Comparison of ENCODE assay signal across 28 cellular contexts in genomic region chr3:134231131-134231530, GRCh38. TPM values are rescaled to one million over a fixed set of nuclear protein-coding genes. Genes with fewer than 3 reads are reported as not detected.
DNase-seq lines count a peak whose midpoint lies in the region; ATAC-seq and TF ChIP-seq lines count a peak whose summit lies in the region.
"Had no signal": no experiment of that assay in that cellular context is flagged by ENCODE, and none has a peak within 500 bp of the region (broad histone marks: within the 10 kb centered on the region; RNA-seq: fewer than 3 reads in every experiment).

No MANE protein-coding gene starts in this region.

- H3K36me3 Mint-ChIP-seq in activated CD8-positive, alpha-beta T cell treated with anti-CD3 and anti-CD28 coated beads for 36 hours (ENCODE audit: low read depth): peaks cover 7% of the 10 kb centered on the region
- H3K36me3 Mint-ChIP-seq in activated CD8-positive, alpha-beta T cell treated with anti-CD3 and anti-CD28 coated beads, Interleukin-2, amount 10 ng/mL, durations not matched to agents 7 days and 5 days (ENCODE audit: low read depth): peaks cover 2% of the 10 kb centered on the region
- H3K36me3 Mint-ChIP-seq in endodermal cell (ENCODE audit: low read depth) (peaks cover 6% of the 10 kb centered on the region), progenitor cell of endocrine pancreas (ENCODE audit: insufficient read depth) (no peaks in the 10 kb centered on the region)
- H3K36me3 Mint-ChIP-seq: IgD-negative memory B cell had no signal

- DNase-seq in activated CD8-positive, alpha-beta T cell treated with anti-CD3 and anti-CD28 coated beads for 36 hours: no peak
- DNase-seq in activated CD8-positive, alpha-beta T cell treated with anti-CD3 and anti-CD28 coated beads, Interleukin-2, amount 10 ng/mL, durations not matched to agents 7 days and 5 days: no peak
- DNase-seq in WERI-Rb-1 (no peak), endodermal cell (no peak), progenitor cell of endocrine pancreas (ENCODE audit: low spot score, unreplicated experiment) (no peak), mucosa of descending colon (no peak)
- DNase-seq: activated CD4-positive, alpha-beta memory T cell treated with anti-CD3 and anti-CD28 coated beads, Interleukin-2, amount 10 ng/mL, durations not matched to agents 7 days and 5 days; activated CD4-positive, CD25-positive, alpha-beta regulatory T cell; activated effector memory CD4-positive, alpha-beta T cell treated with anti-CD3 and anti-CD28 coated beads, Interleukin-2, amount 50 U/mL, for 16 hours; activated T-cell treated with anti-CD3 and anti-CD28 coated beads for 4 hours; amygdala; DMS79; foreskin fibroblast; GF-D8; heart left ventricle; left lung; NCI-H1105 treated with DMSO at 0.1 percent for 48 hours; NCI-H2081; NCI-H446; right lobe of liver; stomach; transverse colon had no signal

- peaks cover 71% of the 10 kb centered on the region for H3K4me1 Mint-ChIP-seq in activated CD8-positive, alpha-beta T cell treated with anti-CD3 and anti-CD28 coated beads for 36 hours (ENCODE audit: low read depth)
- H3K4me1 Mint-ChIP-seq in activated CD8-positive, alpha-beta T cell treated with anti-CD3 and anti-CD28 coated beads, Interleukin-2, amount 10 ng/mL, durations not matched to agents 7 days and 5 days (ENCODE audit: low read depth): peaks cover 16% of the 10 kb centered on the region
- H3K4me1 Mint-ChIP-seq in endodermal cell (peaks cover 27% of the 10 kb centered on the region), progenitor cell of endocrine pancreas (ENCODE audit: low read depth) (peaks cover 16% of the 10 kb centered on the region)

- no peaks in the 10 kb centered on the region for H3K9me3 ChIP-seq in WERI-Rb-1 (ENCODE audit: severe bottlenecking)
- H3K9me3 ChIP-seq in endodermal cell (ENCODE audit: control insufficient read depth, low read length): no peaks in the 10 kb centered on the region
- no peaks in the 10 kb centered on the region for H3K9me3 ChIP-seq in mucosa of descending colon
- H3K9me3 ChIP-seq: heart left ventricle, left lung, right lobe of liver, stomach, transverse colon had no signal

- H3K36me3 ChIP-seq in WERI-Rb-1: no peaks in the 10 kb centered on the region
- no peaks in the 10 kb centered on the region for H3K36me3 ChIP-seq in endodermal cell (ENCODE audit: control insufficient read depth, insufficient read depth, low read length)
- H3K36me3 ChIP-seq in mucosa of descending colon (ENCODE audit: low read depth): no peaks in the 10 kb centered on the region
- H3K36me3 ChIP-seq: heart left ventricle, left lung, right lobe of liver, stomach, transverse colon had no signal

- H3K27me3 ChIP-seq in WERI-Rb-1 (ENCODE audit: insufficient read depth, low read depth, severe bottlenecking) (no peaks in the 10 kb centered on the region), endodermal cell (ENCODE audit: control insufficient read depth, insufficient read depth, low read length, poor library complexity, severe bottlenecking) (no peaks in the 10 kb centered on the region)
- H3K27me3 ChIP-seq: heart left ventricle, left lung, right lobe of liver, stomach, transverse colon had no signal

- H3K4me3 ChIP-seq in WERI-Rb-1 (ENCODE audit: low read depth, low read length) (no peak overlapping the region), endodermal cell (ENCODE audit: low read length) (no peak overlapping the region), mucosa of descending colon (no peak overlapping the region)
- H3K4me3 ChIP-seq: heart left ventricle, left lung, right lobe of liver, stomach, transverse colon had no signal

- H3K27me3 Mint-ChIP-seq in activated CD8-positive, alpha-beta T cell treated with anti-CD3 and anti-CD28 coated beads for 36 hours: no peaks in the 10 kb centered on the region
- H3K27me3 Mint-ChIP-seq in activated CD8-positive, alpha-beta T cell treated with anti-CD3 and anti-CD28 coated beads, Interleukin-2, amount 10 ng/mL, durations not matched to agents 7 days and 5 days (ENCODE audit: low read depth): peaks cover 5% of the 10 kb centered on the region
- H3K27me3 Mint-ChIP-seq in endodermal cell (ENCODE audit: insufficient read depth) (no peaks in the 10 kb centered on the region), progenitor cell of endocrine pancreas (no peaks in the 10 kb centered on the region)
- H3K27me3 Mint-ChIP-seq: central memory CD8-positive, alpha-beta T cell; IgD-negative memory B cell had no signal

- ATAC-seq in activated CD8-positive, alpha-beta T cell treated with anti-CD3 and anti-CD28 coated beads for 36 hours: no peak
- no peak for ATAC-seq in activated CD8-positive, alpha-beta T cell treated with anti-CD3 and anti-CD28 coated beads, Interleukin-2, amount 10 ng/mL, durations not matched to agents 7 days and 5 days
- ATAC-seq in HG02759 (IDR thresholded peaks at IDR 0.05; ENCODE audit: unreplicated experiment) (no peak), HG03432 (IDR thresholded peaks at IDR 0.05; ENCODE audit: unreplicated experiment) (no peak), mucosa of descending colon (no peak)
- ATAC-seq: left lung, right lobe of liver had no signal

- WGBS in endodermal cell (ENCODE audit: insufficient coverage in 1 of 2, insufficient read length in 1 of 2), 2 experiments: 84% methylated on average over 3 of the region's 3 CpGs; no CpG with 5 or more reads in 1 of the 2 experiments

- TF ChIP-seq CTCF in activated CD8-positive, alpha-beta T cell treated with anti-CD3 and anti-CD28 coated beads for 36 hours (IDR thresholded peaks at IDR 0.05): no peak
- no peak for TF ChIP-seq CTCF in WERI-Rb-1 (IDR thresholded peaks at IDR 0.05; ENCODE audit: low read depth, low read length)
- no peak for TF ChIP-seq CTCF in endodermal cell (conservative IDR thresholded peaks at IDR 0.05)
- TF ChIP-seq CTCF in progenitor cell of endocrine pancreas (IDR thresholded peaks at IDR 0.05; ENCODE audit: unreplicated experiment): no peak
- no peak for TF ChIP-seq CTCF in mucosa of descending colon (IDR thresholded peaks at IDR 0.05)

- peak overlapping the region; percentile 79 for H3K27ac Mint-ChIP-seq in activated CD8-positive, alpha-beta T cell treated with anti-CD3 and anti-CD28 coated beads for 36 hours
- no peak overlapping the region for H3K27ac Mint-ChIP-seq in activated CD8-positive, alpha-beta T cell treated with anti-CD3 and anti-CD28 coated beads, Interleukin-2, amount 10 ng/mL, durations not matched to agents 7 days and 5 days
- H3K27ac Mint-ChIP-seq in endodermal cell (peak overlapping the region; percentile 16), progenitor cell of endocrine pancreas (peak overlapping the region; percentile 71)
- H3K27ac Mint-ChIP-seq: activated CD4-positive, alpha-beta memory T cell treated with anti-CD3 and anti-CD28 coated beads, Interleukin-2, amount 10 ng/mL, durations not matched to agents 7 days and 5 days; T-helper 2 cell treated with Interferon-gamma antibody and Interleukin-4, amounts not matched to agents 5 μg/mL and 100 μg/mL, for 36 hours had no signal

- CTCF ChIA-PET in activated CD8-positive, alpha-beta T cell treated with anti-CD3 and anti-CD28 coated beads for 36 hours (lab: Charles Lee): interaction anchor here (1.8 kb wide), 1 partner anchor 18 kb away, joined by 10 read pairs; no protein-coding TSS in a partner anchor
- CTCF ChIA-PET in activated CD8-positive, alpha-beta T cell treated with anti-CD3 and anti-CD28 coated beads, Interleukin-2, amount 10 ng/mL, durations not matched to agents 7 days and 5 days (lab: Charles Lee): interaction anchor here (1.9 kb wide), 1 partner anchor 243 kb away, joined by 5 read pairs; no protein-coding TSS in a partner anchor

- H3K9ac ChIP-seq in endodermal cell (ENCODE audit: extremely low read depth, low read length, poor library complexity, severe bottlenecking): no peak overlapping the region
- H3K9ac ChIP-seq: parathyroid adenoma had no signal

- no peak overlapping the region for H3K4me3 Mint-ChIP-seq in activated CD8-positive, alpha-beta T cell treated with anti-CD3 and anti-CD28 coated beads for 36 hours
- no peak overlapping the region for H3K4me3 Mint-ChIP-seq in activated CD8-positive, alpha-beta T cell treated with anti-CD3 and anti-CD28 coated beads, Interleukin-2, amount 10 ng/mL, durations not matched to agents 7 days and 5 days
- no peak overlapping the region for H3K4me3 Mint-ChIP-seq in endodermal cell
- no peak overlapping the region for H3K4me3 Mint-ChIP-seq in progenitor cell of endocrine pancreas (ENCODE audit: low read depth)
- H3K4me3 Mint-ChIP-seq: activated CD4-positive, alpha-beta memory T cell treated with anti-CD3 and anti-CD28 coated beads, Interleukin-2, amount 10 ng/mL, durations not matched to agents 7 days and 5 days; central memory CD8-positive, alpha-beta T cell; T-helper 2 cell treated with Interferon-gamma antibody and Interleukin-4, amounts not matched to agents 5 μg/mL and 100 μg/mL, for 36 hours had no signal

- peaks cover 2% of the 10 kb centered on the region for H3K9me3 Mint-ChIP-seq in activated CD8-positive, alpha-beta T cell treated with anti-CD3 and anti-CD28 coated beads for 36 hours
- H3K9me3 Mint-ChIP-seq in activated CD8-positive, alpha-beta T cell treated with anti-CD3 and anti-CD28 coated beads, Interleukin-2, amount 10 ng/mL, durations not matched to agents 7 days and 5 days (ENCODE audit: insufficient read depth): no peaks in the 10 kb centered on the region
- H3K9me3 Mint-ChIP-seq in endodermal cell (no peaks in the 10 kb centered on the region), progenitor cell of endocrine pancreas (ENCODE audit: low read depth) (no peaks in the 10 kb centered on the region)
- H3K9me3 Mint-ChIP-seq: activated CD4-positive, alpha-beta memory T cell treated with anti-CD3 and anti-CD28 coated beads, Interleukin-2, amount 10 ng/mL, durations not matched to agents 7 days and 5 days; central memory CD8-positive, alpha-beta T cell; IgD-negative memory B cell; T-helper 2 cell treated with Interferon-gamma antibody and Interleukin-4, amounts not matched to agents 5 μg/mL and 100 μg/mL, for 36 hours had no signal

- POLR2A ChIA-PET in activated CD8-positive, alpha-beta T cell treated with anti-CD3 and anti-CD28 coated beads for 36 hours (lab: Charles Lee): interaction anchor here (1.3 to 2.0 kb wide), 3 partner anchors 8 to 254 kb away, joined by 3 to 6 read pairs (median 5); partner anchors contain the start of genes ANAPC13 and CEP63
- POLR2A ChIA-PET in activated CD8-positive, alpha-beta T cell treated with anti-CD3 and anti-CD28 coated beads, Interleukin-2, amount 10 ng/mL, durations not matched to agents 7 days and 5 days (lab: Charles Lee): interaction anchor here (0.5 kb wide), 1 partner anchor 13 kb away, joined by 3 read pairs; no protein-coding TSS in a partner anchor

- intact Hi-C loops in activated CD8-positive, alpha-beta T cell treated with anti-CD3 and anti-CD28 coated beads for 36 hours (cut with micrococcal nuclease): no loop called here
- intact Hi-C loops in mucosa of descending colon (cut with DNase I, micrococcal nuclease): no loop called here

- H3K27ac ChIP-seq in WERI-Rb-1: peak overlapping the region; percentile 42; the same call in 1 of the 2 replicates
- H3K27ac ChIP-seq in endodermal cell (ENCODE audit: low read depth, low read length): no peak overlapping the region
- H3K27ac ChIP-seq: heart left ventricle, left lung, parathyroid adenoma, right lobe of liver, transverse colon had no signal

- no peaks in the 10 kb centered on the region for H3K4me1 ChIP-seq in endodermal cell (ENCODE audit: control insufficient read depth, insufficient read depth, low read length)
- no peaks in the 10 kb centered on the region for H3K4me1 ChIP-seq in mucosa of descending colon (ENCODE audit: low read depth)
- H3K4me1 ChIP-seq: parathyroid adenoma had no signal

RNA-seq across cellular contexts. Expression of gene RYK, which starts 19.5 kb away (rescaled TPM):
- 10 to 100 TPM; 19.8 to 21.9 TPM for total RNA-seq in activated CD8-positive, alpha-beta T cell treated with anti-CD3 and anti-CD28 coated beads for 36 hours
- 1 to 10 TPM; 6.9 to 9.4 TPM for total RNA-seq in activated CD8-positive, alpha-beta T cell treated with anti-CD3 and anti-CD28 coated beads, Interleukin-2, amount 10 ng/mL, durations not matched to agents 7 days and 5 days
- total RNA-seq in endodermal cell (10 to 100 TPM; 79.2 to 85.5 TPM), progenitor cell of endocrine pancreas (82.3 and 85.2 TPM in 2 replicates), mucosa of descending colon (10 to 100 TPM; 36.3 to 80.6 (median 43.7) TPM)
- polyA plus RNA-seq in endodermal cell (2013, experiment 1 of 2): 70.3 TPM
- 63.3 TPM for polyA plus RNA-seq in endodermal cell (2013, experiment 2 of 2)
